ENCODE assay signal across 10 cellular contexts in the genomic region with DNA sequence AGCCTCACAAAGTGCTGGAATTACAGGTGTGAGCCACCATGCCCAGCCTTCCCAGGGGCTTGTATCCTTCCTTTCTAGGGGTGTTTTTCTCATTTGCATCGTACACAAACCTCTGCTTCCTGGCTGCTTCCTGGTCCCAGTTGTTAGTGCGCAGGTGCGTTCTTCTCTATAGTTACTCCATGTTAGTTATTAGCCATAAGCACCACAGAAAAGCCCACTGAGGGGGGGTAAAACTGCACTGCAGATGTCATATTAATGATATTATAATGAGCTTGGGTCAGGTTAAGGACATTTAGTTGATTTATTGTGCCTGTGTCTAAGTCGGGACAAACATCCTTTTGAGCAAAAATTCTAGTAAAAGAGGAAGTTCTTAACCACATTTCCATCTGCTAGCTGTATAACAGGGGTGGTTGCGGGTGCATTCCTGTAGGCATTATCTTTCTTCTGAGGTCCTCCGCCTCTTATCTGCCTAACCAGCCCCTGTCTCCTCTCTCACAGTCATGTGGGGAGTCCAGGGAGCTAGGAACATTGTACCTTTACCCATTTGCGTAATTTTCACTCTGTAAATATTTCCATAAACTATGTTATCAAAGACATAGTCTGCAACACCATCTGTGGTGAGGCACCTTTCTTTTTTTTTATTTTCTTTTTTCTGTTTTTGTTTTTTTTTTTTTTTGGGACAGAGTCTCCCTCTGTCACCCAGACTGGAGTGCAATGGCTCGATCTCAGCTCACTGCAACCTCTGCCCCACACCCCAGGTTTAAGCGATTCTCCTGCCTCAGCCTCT. TPM values are rescaled to one million over a fixed set of nuclear protein-coding genes. Genes with fewer than 3 reads are reported as not detected.
DNase-seq lines count a peak whose midpoint lies in the region; ATAC-seq and TF ChIP-seq lines count a peak whose summit lies in the region.
"Had no signal": no experiment of that assay in that cellular context is flagged by ENCODE, and none has a peak within 500 bp of the region (broad histone marks: within the 10 kb centered on the region; RNA-seq: fewer than 3 reads in every experiment).

No MANE protein-coding gene starts in this region.

- H3K9me3 ChIP-seq in BE2C = no peaks in the 10 kb centered on the region

- no peak overlapping the region for H3K4me3 ChIP-seq in BE2C (ENCODE audit: low read depth, low read length)

- intact Hi-C loops in activated naive CD4-positive, alpha-beta T cell treated with anti-CD3 and anti-CD28 coated beads for 36 hours (cut with micrococcal nuclease) = no loop called here

- CTCF ChIA-PET in activated naive CD4-positive, alpha-beta T cell treated with anti-CD3 and anti-CD28 coated beads for 36 hours (lab: Charles Lee) = interaction anchor here (0.6 to 0.7 kb wide), 3 partner anchors 20 to 135 kb away, joined by 3 to 5 read pairs (median 5); no protein-coding TSS in a partner anchor

- H3K4me1 Mint-ChIP-seq in activated naive CD4-positive, alpha-beta T cell treated with anti-CD3 and anti-CD28 coated beads for 36 hours (ENCODE audit: low read depth) = peaks cover 10% of the 10 kb centered on the region
- H3K4me1 Mint-ChIP-seq in stimulated activated naive B cell treated with anti-CD40 and anti-IgM and Interleukin-4, amounts not matched to agents 10 μg/mL and 1 μg/mL and 100 μg/mL, for 72 hours = peaks cover 8 to 13% of the 10 kb centered on the region in 2 donors

- ATAC-seq in activated naive CD4-positive, alpha-beta T cell treated with anti-CD3 and anti-CD28 coated beads, Interleukin-2, amount 50 U/mL, for 72 hours = peak; percentile 34 to 39
- peak; percentile 88 to 92 for ATAC-seq in stimulated activated naive B cell treated with anti-CD40 and anti-IgM and Interleukin-4, amounts not matched to agents 10 μg/mL and 1 μg/mL and 100 μg/mL, for 72 hours (replicated peaks)
- no peak for ATAC-seq in GM18873 (IDR thresholded peaks at IDR 0.05; ENCODE audit: low FRiP score, unreplicated experiment)
- ATAC-seq: Panc1 had no signal

- peaks cover 5% of the 10 kb centered on the region for H3K9me3 Mint-ChIP-seq in activated naive CD4-positive, alpha-beta T cell treated with anti-CD3 and anti-CD28 coated beads for 36 hours
- H3K9me3 Mint-ChIP-seq in activated naive CD4-positive, alpha-beta T cell treated with anti-CD3 and anti-CD28 coated beads, Interleukin-2, amount 50 U/mL, for 72 hours = peaks cover 7 to 9% of the 10 kb centered on the region in 2 donors
- H3K9me3 Mint-ChIP-seq in stimulated activated naive B cell treated with anti-CD40 and anti-IgM and Interleukin-4, amounts not matched to agents 10 μg/mL and 1 μg/mL and 100 μg/mL, for 72 hours = no peaks in the 10 kb centered on the region

- peaks cover 1% of the 10 kb centered on the region for H3K36me3 Mint-ChIP-seq in activated naive CD4-positive, alpha-beta T cell treated with anti-CD3 and anti-CD28 coated beads for 36 hours (ENCODE audit: low read depth)
- peaks cover 0 to 6% of the 10 kb centered on the region in 2 donors for H3K36me3 Mint-ChIP-seq in activated naive CD4-positive, alpha-beta T cell treated with anti-CD3 and anti-CD28 coated beads, Interleukin-2, amount 50 U/mL, for 72 hours
- H3K36me3 Mint-ChIP-seq in stimulated activated naive B cell treated with anti-CD40 and anti-IgM and Interleukin-4, amounts not matched to agents 10 μg/mL and 1 μg/mL and 100 μg/mL, for 72 hours = no peaks in the 10 kb centered on the region

- no peak overlapping the region for H3K27ac Mint-ChIP-seq in activated naive CD4-positive, alpha-beta T cell treated with anti-CD3 and anti-CD28 coated beads for 36 hours
- H3K27ac Mint-ChIP-seq in activated naive CD4-positive, alpha-beta T cell treated with anti-CD3 and anti-CD28 coated beads, Interleukin-2, amount 50 U/mL, for 72 hours = peak overlapping the region; percentile 54 to 91
- peak overlapping the region; percentile 67 for H3K27ac Mint-ChIP-seq in stimulated activated naive B cell treated with anti-CD40 and anti-IgM and Interleukin-4, amounts not matched to agents 10 μg/mL and 1 μg/mL and 100 μg/mL, for 72 hours

- no peaks in the 10 kb centered on the region for H3K4me1 ChIP-seq in BE2C

- no peak for TF ChIP-seq CTCF in BE2C (IDR thresholded peaks at IDR 0.05; ENCODE audit: low read depth, low read length)

- H3K36me3 ChIP-seq in BE2C = no peaks in the 10 kb centered on the region

- no peaks in the 10 kb centered on the region for H3K27me3 Mint-ChIP-seq in activated naive CD4-positive, alpha-beta T cell treated with anti-CD3 and anti-CD28 coated beads for 36 hours (ENCODE audit: low read depth)
- no peaks in the 10 kb centered on the region for H3K27me3 Mint-ChIP-seq in stimulated activated naive B cell treated with anti-CD40 and anti-IgM and Interleukin-4, amounts not matched to agents 10 μg/mL and 1 μg/mL and 100 μg/mL, for 72 hours

- H3K27me3 ChIP-seq in BE2C = no peaks in the 10 kb centered on the region

- peak; percentile 18 for DNase-seq in activated naive CD4-positive, alpha-beta T cell treated with anti-CD3 and anti-CD28 coated beads for 36 hours
- DNase-seq in activated naive CD4-positive, alpha-beta T cell treated with anti-CD3 and anti-CD28 coated beads, Interleukin-2, amount 50 U/mL, for 16 hours = no peak
- DNase-seq in NOMO-1 treated with DMSO at 0.1 percent for 48 hours (lab: John Stamatoyannopoulos, UW; ENCODE audit: unreplicated experiment) (peak; percentile 86), BE2C (no peak), NCI-H2171 (lab: John Stamatoyannopoulos, UW) (no peak)
- no peak for DNase-seq in activated naive CD4-positive, alpha-beta T cell treated with anti-CD3 and anti-CD28 coated beads, Interleukin-2, amount 50 U/mL, for 72 hours (ENCODE audit: low spot score in 2 of 2)
- DNase-seq in stimulated activated naive B cell treated with anti-CD40 and anti-IgM and Interleukin-4, amounts not matched to agents 10 μg/mL and 1 μg/mL and 100 μg/mL, for 72 hours = peak; percentile 12
- DNase-seq: cerebellar nuclear complex had no signal

- H3K4me3 Mint-ChIP-seq in activated naive CD4-positive, alpha-beta T cell treated with anti-CD3 and anti-CD28 coated beads for 36 hours = peak overlapping the region; percentile 29
- peak overlapping the region; percentile 32 to 56 for H3K4me3 Mint-ChIP-seq in stimulated activated naive B cell treated with anti-CD40 and anti-IgM and Interleukin-4, amounts not matched to agents 10 μg/mL and 1 μg/mL and 100 μg/mL, for 72 hours

RNA-seq across cellular contexts. Expression of a gene that starts 23.6 kb away (rescaled TPM):
- total RNA-seq in activated naive CD4-positive, alpha-beta T cell treated with anti-CD3 and anti-CD28 coated beads for 36 hours = 10 to 100 TPM; 17.6 to 18.4 TPM
- total RNA-seq in activated naive CD4-positive, alpha-beta T cell treated with anti-CD3 and anti-CD28 coated beads, Interleukin-2, amount 50 U/mL, for 72 hours = 10 to 100 TPM; 28.9 to 30.5 TPM
- 3.0 TPM for polyA plus RNA-seq in BE2C (2012; ENCODE audit: insufficient read depth, insufficient read length, low read depth)

Comparison
In these comparisons a context has a peak if more than half of its experiments do, and no peak if none do; other contexts are left out.
1. DNase-seq: peak in activated naive CD4-positive, alpha-beta T cell treated with anti-CD3 and anti-CD28 coated beads for 36 hours (single experiment), NOMO-1 treated with DMSO at 0.1 percent for 48 hours (single experiment) and stimulated activated naive B cell treated with anti-CD40 and anti-IgM and Interleukin-4, amounts not matched to agents 10 μg/mL and 1 μg/mL and 100 μg/mL, for 72 hours (single experiment); none in activated naive CD4-positive, alpha-beta T cell treated with anti-CD3 and anti-CD28 coated beads, Interleukin-2, amount 50 U/mL, for 16 hours (single experiment), activated naive CD4-positive, alpha-beta T cell treated with anti-CD3 and anti-CD28 coated beads, Interleukin-2, amount 50 U/mL, for 72 hours (0 of 2), BE2C (single experiment) and NCI-H2171 (single experiment).